10 cellular contexts compared by ENCODE assay signal in the genomic region with DNA sequence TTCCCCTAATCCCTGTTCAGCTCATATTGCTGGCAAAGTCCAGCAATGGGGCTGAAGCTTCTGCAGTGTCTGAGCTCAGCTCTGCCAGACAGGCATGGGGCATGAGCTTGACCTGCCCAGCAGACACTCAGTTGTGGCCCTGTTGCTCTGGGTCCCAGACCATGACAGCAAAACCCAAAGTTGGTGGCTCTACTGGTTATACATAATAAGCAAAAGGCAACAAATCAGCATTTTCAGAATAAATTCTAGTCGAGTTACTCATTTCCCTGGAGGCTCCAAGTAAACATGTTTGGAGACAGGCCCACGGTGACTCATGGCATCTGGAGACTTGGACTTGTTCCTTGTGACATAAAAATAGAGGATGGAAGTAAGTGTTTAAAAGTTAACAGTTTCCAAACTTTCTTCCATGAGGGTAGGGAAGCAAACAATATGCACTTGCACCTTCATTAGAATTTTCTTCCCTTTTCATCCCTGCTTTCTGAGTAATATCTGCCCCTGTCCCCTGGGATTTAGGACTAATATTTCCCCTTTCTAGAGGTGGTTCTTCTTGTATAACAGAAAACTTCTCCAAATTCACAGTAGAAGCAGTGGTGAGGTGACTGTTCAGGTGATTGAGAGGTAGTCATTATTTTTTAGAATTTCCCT.
DNase-seq lines count a peak whose midpoint lies in the region; ATAC-seq, FAIRE-seq and TF ChIP-seq lines count a peak whose summit lies in the region.
"Had no signal": no experiment of that assay in that cellular context is flagged by ENCODE, and none has a peak within 500 bp of the region (broad histone marks: within the 10 kb centered on the region; RNA-seq: fewer than 3 reads in every experiment).

No MANE protein-coding gene starts in this region.

- H3K9me3 ChIP-seq in body of pancreas (no peaks in the 10 kb centered on the region), spleen (no peaks in the 10 kb centered on the region)

- no peaks in the 10 kb centered on the region for H3K27me3 Mint-ChIP-seq in activated CD4-positive, alpha-beta memory T cell treated with anti-CD3 and anti-CD28 coated beads for 36 hours

- WGBS in body of pancreas, 2 donors, result 4 to 12% methylated on average over 2 of the region's 2 CpGs
- WGBS in spleen, 5 donors, result 44 to 67% (median 64%) methylated on average over 2 of the region's 2 CpGs

- peak; percentile 74 for ATAC-seq in body of pancreas
- no peak for ATAC-seq in HG03457 (IDR thresholded peaks at IDR 0.05; ENCODE audit: unreplicated experiment)

- no peaks in the 10 kb centered on the region for H3K27me3 ChIP-seq in body of pancreas
- H3K27me3 ChIP-seq in spleen (replicated peaks in 1 of 7), result no peaks in the 10 kb centered on the region

- H3K4me3 ChIP-seq in body of pancreas, result no peak overlapping the region
- no peak overlapping the region for H3K4me3 ChIP-seq in spleen

- POLR2A ChIA-PET in activated CD4-positive, alpha-beta memory T cell treated with anti-CD3 and anti-CD28 coated beads for 36 hours (lab: Charles Lee), result no interaction called here

- H3K27ac Mint-ChIP-seq in activated CD4-positive, alpha-beta memory T cell treated with anti-CD3 and anti-CD28 coated beads for 36 hours, result no peak overlapping the region
- H3K27ac Mint-ChIP-seq: naive B cell had no signal

- H3K36me3 Mint-ChIP-seq in activated CD4-positive, alpha-beta memory T cell treated with anti-CD3 and anti-CD28 coated beads for 36 hours, result no peaks in the 10 kb centered on the region

- H3K36me3 ChIP-seq in body of pancreas (replicated peaks in 1 of 2; ENCODE audit: insufficient read depth in 1 of 2, low read depth in 2 of 2) (no peaks in the 10 kb centered on the region), spleen (no peaks in the 10 kb centered on the region)

- CTCF ChIA-PET in activated CD4-positive, alpha-beta memory T cell treated with anti-CD3 and anti-CD28 coated beads for 36 hours (lab: Charles Lee), result no interaction called here

- no peak for TF ChIP-seq CTCF in body of pancreas (IDR thresholded peaks at IDR 0.05)
- no peak for TF ChIP-seq CTCF in spleen (IDR thresholded peaks at IDR 0.05 in 8 of 11, conservative IDR thresholded peaks at IDR 0.05 in 3 of 11)

- H3K4me3 Mint-ChIP-seq in activated CD4-positive, alpha-beta memory T cell treated with anti-CD3 and anti-CD28 coated beads for 36 hours, result no peak overlapping the region
- H3K4me3 Mint-ChIP-seq: naive B cell had no signal

- no peaks in the 10 kb centered on the region for H3K9me3 Mint-ChIP-seq in activated CD4-positive, alpha-beta memory T cell treated with anti-CD3 and anti-CD28 coated beads for 36 hours
- H3K9me3 Mint-ChIP-seq: naive B cell had no signal

- no peak for TF ChIP-seq POLR2A in H54 (IDR thresholded peaks at IDR 0.05; ENCODE audit: low read depth, low read length)
- no peak for TF ChIP-seq POLR2A in body of pancreas (IDR thresholded peaks at IDR 0.05)
- no peak for TF ChIP-seq POLR2A in spleen (IDR thresholded peaks at IDR 0.05)

- FAIRE-seq in H54 (lab: Jason Lieb, UNC) (peak; percentile 95), islet of Langerhans (lab: Jason Lieb, UNC) (peak; percentile 36)

- DNase-seq in H54 (ENCODE audit: insufficient read length, low spot score) (peak; percentile 77), body of pancreas (peak; percentile 64 to 82 (median 70)), spleen (no peak), NCI-H69 (lab: John Stamatoyannopoulos, UW) (no peak), NCI-H2196 (lab: John Stamatoyannopoulos, UW; ENCODE audit: unreplicated experiment) (no peak)
- no peak for DNase-seq in activated CD4-positive, alpha-beta memory T cell treated with anti-CD3 and anti-CD28 coated beads for 36 hours
- DNase-seq: naive B cell, T-helper 2 cell had no signal

- H3K27ac ChIP-seq in body of pancreas (peak overlapping the region in 3 of 4 donors; percentile 4 to 40 (median 6)), spleen (peak overlapping the region in 6 of 8 donors; percentile 35 to 64 (median 54))

- intact Hi-C loops in body of pancreas (cut with DNase I) (no loop called here), spleen (cut with DNase I; ENCODE audit: low total_unique reads) (no loop called here)
- intact Hi-C loops in activated CD4-positive, alpha-beta memory T cell treated with anti-CD3 and anti-CD28 coated beads for 36 hours (cut with micrococcal nuclease), result no loop called here

- H3K4me1 Mint-ChIP-seq in activated CD4-positive, alpha-beta memory T cell treated with anti-CD3 and anti-CD28 coated beads for 36 hours (ENCODE audit: low read depth), result no peaks in the 10 kb centered on the region
- H3K4me1 Mint-ChIP-seq: naive B cell had no signal

- H3K4me1 ChIP-seq in body of pancreas, result peaks cover 14% of the 10 kb centered on the region
- H3K4me1 ChIP-seq in spleen, result peaks cover 0 to 11% (median 0%) of the 10 kb centered on the region in 6 donors

Comparison
In these comparisons a context has a peak if more than half of its experiments do, and no peak if none do; other contexts are left out.
1. DNase-seq: peak in H54 (single experiment) and body of pancreas (4 of 4); none in spleen (single experiment), NCI-H69 (single experiment), NCI-H2196 (single experiment) and activated CD4-positive, alpha-beta memory T cell treated with anti-CD3 and anti-CD28 coated beads for 36 hours (single experiment).